7 cellular contexts compared by ENCODE assay signal in genomic region chr19:9675358-9675901, GRCh38. TPM values are rescaled to one million over a fixed set of nuclear protein-coding genes. Genes with fewer than 3 reads are reported as not detected.
DNase-seq lines count a peak whose midpoint lies in the region; ATAC-seq and TF ChIP-seq lines count a peak whose summit lies in the region.
"Not testable (repeated sequence)": the region's sequence is repeated elsewhere in the genome, so short reads cannot be mapped to it uniquely, and the experiment has no call there.

No MANE protein-coding gene starts in this region.

- intact Hi-C loops in gastrocnemius medialis (cut with DNase I; ENCODE audit: low total_unique reads): loop anchor here (1.0 to 2.0 kb wide), 2 partner anchors 55 to 91 kb away; partner anchors contain the start of genes ZNF121 and ZNF561

- H3K9me3 Mint-ChIP-seq in brain: peaks cover 30 to 47% (median 42%) of the 10 kb centered on the region in 5 experiments

- ATAC-seq in GM18861 (IDR thresholded peaks at IDR 0.05; ENCODE audit: unreplicated experiment): peak; percentile 9
- not testable (repeated sequence) for ATAC-seq in gastrocnemius medialis

- not testable (repeated sequence) for H3K9me3 ChIP-seq in Loucy (ENCODE audit: insufficient read depth, low read depth, low read length); gastrocnemius medialis
- H3K9me3 ChIP-seq in mesenchymal stem cell (ENCODE audit: control insufficient read depth, low read length): peaks cover 37% of the 10 kb centered on the region

- H2BK5ac ChIP-seq in mesenchymal stem cell (ENCODE audit: low read depth, low read length, poor library complexity, severe bottlenecking): not testable (repeated sequence)

- not testable (repeated sequence) for H3K27me3 Mint-ChIP-seq in brain

- not testable (repeated sequence) for H3K27me3 ChIP-seq in Loucy (ENCODE audit: insufficient read depth, low read length, poor library complexity, severe bottlenecking); mesenchymal stem cell (ENCODE audit: control insufficient read depth in 1 of 2, insufficient read depth in 1 of 2, low read length in 2 of 2); gastrocnemius medialis

- TF ChIP-seq CTCF in Loucy (conservative IDR thresholded peaks at IDR 0.05; ENCODE audit: low read length); WI38 (IDR thresholded peaks at IDR 0.05; ENCODE audit: low read depth, low read length); brain (conservative IDR thresholded peaks at IDR 0.05); fibroblast of villous mesenchyme (IDR thresholded peaks at IDR 0.05; ENCODE audit: insufficient read depth, low read depth, low read length); gastrocnemius medialis (IDR thresholded peaks at IDR 0.05 in 4 of 5, conservative IDR thresholded peaks at IDR 0.05 in 1 of 5): not testable (repeated sequence)

- not testable (repeated sequence) for H3K18ac ChIP-seq in mesenchymal stem cell (ENCODE audit: low read depth in 1 of 2, low read length in 2 of 2)

- not testable (repeated sequence) for H3F3A ChIP-seq in Loucy (ENCODE audit: low read depth)

- H3K36me3 Mint-ChIP-seq in brain: peaks cover 47% of the 10 kb centered on the region

- H3K23ac ChIP-seq in mesenchymal stem cell (ENCODE audit: low read length in 2 of 2): not testable (repeated sequence)

- peak overlapping the region; percentile 89 to 100 (median 91) for H3K4me3 Mint-ChIP-seq in brain

- H4K91ac ChIP-seq in mesenchymal stem cell (ENCODE audit: low read length): not testable (repeated sequence)

- H3K9me2 ChIP-seq in Loucy (replicated peaks; ENCODE audit: low read depth, low read length): not testable (repeated sequence)

- not testable (repeated sequence) for H4K8ac ChIP-seq in mesenchymal stem cell (ENCODE audit: low read length)

- WGBS in mesenchymal stem cell: 82% methylated on average over 17 of the region's 20 CpGs

- H2AFZ ChIP-seq in Loucy (ENCODE audit: low read length) (peak overlapping the region; percentile 85), mesenchymal stem cell (ENCODE audit: low read depth, low read length) (peak overlapping the region; percentile 36)

- H3K27ac ChIP-seq in mesenchymal stem cell (ENCODE audit: low read length, poor library complexity, severe bottlenecking): peak overlapping the region; percentile 83
- peak overlapping the region; percentile 81 to 88 (median 86) for H3K27ac ChIP-seq in gastrocnemius medialis

- peak overlapping the region; percentile 100 for H3K27ac Mint-ChIP-seq in brain

- not testable (repeated sequence) for H3K36me3 ChIP-seq in Loucy (ENCODE audit: insufficient read depth, low read length)
- H3K36me3 ChIP-seq in mesenchymal stem cell (ENCODE audit: control insufficient read depth in 1 of 2, insufficient read depth in 2 of 2, low read depth in 1 of 2, low read length in 2 of 2) (peaks cover 4 to 31% of the 10 kb centered on the region in 2 experiments), gastrocnemius medialis (peaks cover 0 to 16% of the 10 kb centered on the region in 2 donors)

- TF ChIP-seq POLR2A in gastrocnemius medialis (IDR thresholded peaks at IDR 0.05): not testable (repeated sequence)

- H3K4me1 Mint-ChIP-seq in brain: peaks cover 55% of the 10 kb centered on the region

- H3K4me3 ChIP-seq in Loucy (ENCODE audit: low read length, poor library complexity, severe bottlenecking) (peak overlapping the region; percentile 84), WI38 (ENCODE audit: low read depth, low read length) (peak overlapping the region; percentile 83), fibroblast of villous mesenchyme (ENCODE audit: low read depth, low read length) (peak overlapping the region; percentile 73), mesenchymal stem cell (ENCODE audit: insufficient read depth in 1 of 2, low read depth in 1 of 2, low read length in 2 of 2) (peak overlapping the region; percentile 46 to 82), gastrocnemius medialis (peak overlapping the region; percentile 66 to 90 (median 70))

- H3K9ac ChIP-seq in Loucy (ENCODE audit: low read depth, low read length, poor library complexity, severe bottlenecking) (peak overlapping the region; percentile 79), mesenchymal stem cell (ENCODE audit: low read length) (peak overlapping the region; percentile 94)

- in situ Hi-C loops in gastrocnemius medialis (cut with MboI; ENCODE audit: low sequenced_read_pairs in 4 of 4): not testable (repeated sequence)

- not testable (repeated sequence) for H3K79me2 ChIP-seq in Loucy (ENCODE audit: insufficient read depth, low read length)

- not testable (repeated sequence) for H3K4ac ChIP-seq in mesenchymal stem cell (ENCODE audit: low read depth in 1 of 2, low read length in 2 of 2)

- H3K14ac ChIP-seq in mesenchymal stem cell (ENCODE audit: low read length in 2 of 2): not testable (repeated sequence)

- peak overlapping the region; percentile 70 for H2BK15ac ChIP-seq in mesenchymal stem cell (ENCODE audit: low read depth, poor library complexity, severe bottlenecking)

- not testable (repeated sequence) for H2AK5ac ChIP-seq in mesenchymal stem cell (ENCODE audit: low read length, severe bottlenecking)

- not testable (repeated sequence) for H2BK12ac ChIP-seq in mesenchymal stem cell (ENCODE audit: low read length in 2 of 2)

- not testable (repeated sequence) for DNase-seq in fibroblast of villous mesenchyme (ENCODE audit: low read depth); mesenchymal stem cell; gastrocnemius medialis

- not testable (repeated sequence) for H2BK120ac ChIP-seq in mesenchymal stem cell (ENCODE audit: low read depth, low read length)

- not testable (repeated sequence) for H3K79me1 ChIP-seq in mesenchymal stem cell (replicated peaks; ENCODE audit: low read length, poor library complexity, severe bottlenecking)

- H3K4me2 ChIP-seq in Loucy (ENCODE audit: low read depth, low read length, poor library complexity, severe bottlenecking) (peak overlapping the region; percentile 51), mesenchymal stem cell (ENCODE audit: low read length, poor library complexity, severe bottlenecking) (peak overlapping the region; percentile 2)

- not testable (repeated sequence) for H3K4me1 ChIP-seq in Loucy (ENCODE audit: insufficient read depth, low read length, poor library complexity, severe bottlenecking); mesenchymal stem cell (ENCODE audit: control insufficient read depth, insufficient read depth, low read depth, low read length); gastrocnemius medialis

- not testable (repeated sequence) for H4K20me1 ChIP-seq in Loucy (ENCODE audit: insufficient read depth, low read length, poor library complexity, severe bottlenecking)

RNA-seq across cellular contexts. Expression of gene ZNF562, which starts 0.5 kb away (rescaled TPM):
- polyA plus RNA-seq in brain (ENCODE audit: insufficient read depth, low read depth, low replicate concordance): 12.2 TPM
- total RNA-seq in fibroblast of villous mesenchyme (22.2 and 32.4 TPM in 2 replicates), gastrocnemius medialis (1 to 10 TPM; 3.0 to 8.1 (median 6.6) TPM)
- polyA plus RNA-seq in mesenchymal stem cell (2013, experiment 1 of 2): 4.3 TPM
- 4.6 TPM for polyA plus RNA-seq in mesenchymal stem cell (2013, experiment 2 of 2)

RNA-seq across cellular contexts. Expression of gene ZNF561, which starts 54.4 kb away (rescaled TPM):
- polyA plus RNA-seq in brain (ENCODE audit: insufficient read depth, low read depth, low replicate concordance): 18.5 TPM
- total RNA-seq in fibroblast of villous mesenchyme: 33.5 and 57.9 TPM in 2 replicates
- polyA plus RNA-seq in mesenchymal stem cell (2013, experiment 1 of 2): 25.6 TPM
- 24.3 TPM for polyA plus RNA-seq in mesenchymal stem cell (2013, experiment 2 of 2)
- 10 to 100 TPM in 3 of 4 donors, 1 to 10 TPM in 1; 8.7 to 17.5 (median 14.4) TPM for total RNA-seq in gastrocnemius medialis
